Comparison of ENCODE assay signal across 16 cellular contexts in genomic region chr5:74517700-74518099, GRCh38.
A peak's percentile ranks its signal among the peaks of the same experiment; 100 is the strongest.
DNase-seq lines count a peak whose midpoint lies in the region; ATAC-seq and TF ChIP-seq lines count a peak whose summit lies in the region.
"Had no signal": no experiment of that assay in that cellular context is flagged by ENCODE, and none has a peak within 500 bp of the region (broad histone marks: within the 10 kb centered on the region; RNA-seq: fewer than 3 reads in every experiment).

No MANE protein-coding gene starts in this region.

- peaks cover 2% of the 10 kb centered on the region; the same call in 1 of the 2 replicates for H3K36me3 Mint-ChIP-seq in HFFc6 (ENCODE audit: low read depth)
- no peaks in the 10 kb centered on the region for H3K36me3 Mint-ChIP-seq in activated CD4-positive, alpha-beta T cell treated with anti-CD3 and anti-CD28 coated beads, Interleukin-2, amount 10 ng/mL, durations not matched to agents 24 days and 14 days (ENCODE audit: low read depth)

- H3K4me1 Mint-ChIP-seq in HFFc6 (ENCODE audit: low read depth), result peaks cover 33% of the 10 kb centered on the region
- no peaks in the 10 kb centered on the region for H3K4me1 Mint-ChIP-seq in activated CD4-positive, alpha-beta T cell treated with anti-CD3 and anti-CD28 coated beads, Interleukin-2, amount 10 ng/mL, durations not matched to agents 24 days and 14 days

- H3K27me3 Mint-ChIP-seq in HFFc6 (ENCODE audit: insufficient read depth), result peaks cover 3% of the 10 kb centered on the region; the same call in 1 of the 2 replicates
- peaks cover 5% of the 10 kb centered on the region for H3K27me3 Mint-ChIP-seq in activated CD4-positive, alpha-beta T cell treated with anti-CD3 and anti-CD28 coated beads, Interleukin-2, amount 10 ng/mL, durations not matched to agents 24 days and 14 days

- intact Hi-C loops in activated CD4-positive, alpha-beta T cell treated with anti-CD3 and anti-CD28 coated beads, Interleukin-2, amount 10 ng/mL, durations not matched to agents 24 days and 14 days (cut with micrococcal nuclease), result no loop called here

- no peak for ATAC-seq in GM18873 (IDR thresholded peaks at IDR 0.05; ENCODE audit: low FRiP score, unreplicated experiment)
- ATAC-seq: activated CD4-positive, CD25-positive, alpha-beta regulatory T cell treated with anti-CD3 and anti-CD28 coated beads, Interleukin-2, amount 50 U/mL, for 24 hours; gastrocnemius medialis; pancreas had no signal

- no peak overlapping the region for H3K4me3 Mint-ChIP-seq in HFFc6
- H3K4me3 Mint-ChIP-seq in activated CD4-positive, alpha-beta T cell treated with anti-CD3 and anti-CD28 coated beads, Interleukin-2, amount 10 ng/mL, durations not matched to agents 24 days and 14 days, result no peak overlapping the region

- no peak for TF ChIP-seq CTCF in AG04449 (IDR thresholded peaks at IDR 0.05; ENCODE audit: insufficient read depth, low read length, missing control alignments)
- no peak for TF ChIP-seq CTCF in HFFc6 (IDR thresholded peaks at IDR 0.05)

- peaks cover 2% of the 10 kb centered on the region; the same call in 1 of the 2 replicates for H3K9me3 Mint-ChIP-seq in HFFc6
- H3K9me3 Mint-ChIP-seq in activated CD4-positive, alpha-beta T cell treated with anti-CD3 and anti-CD28 coated beads, Interleukin-2, amount 10 ng/mL, durations not matched to agents 24 days and 14 days, result no peaks in the 10 kb centered on the region

- H3K4me3 ChIP-seq in AG04449 (ENCODE audit: low read depth, low read length), result no peak overlapping the region
- H3K4me3 ChIP-seq: gastrocnemius medialis, pancreas had no signal

- peak; percentile 58 for DNase-seq in AG04449 (ENCODE audit: low read depth, low spot score)
- peak; percentile 66 for DNase-seq in HFFc6
- peak; percentile 47 for DNase-seq in brain pericyte (ENCODE audit: low read depth, low spot score)
- peak; percentile 61 for DNase-seq in hepatic stellate cell (ENCODE audit: low spot score)
- DNase-seq in activated CD4-positive, alpha-beta T cell treated with anti-CD3 and anti-CD28 coated beads, Interleukin-2, amount 10 ng/mL, durations not matched to agents 24 days and 14 days, result no peak
- DNase-seq in Kasumi-1 (lab: John Stamatoyannopoulos, UW), result no peak
- no peak for DNase-seq in NCI-H1105 treated with DMSO at 0.1 percent for 48 hours (lab: John Stamatoyannopoulos, UW)
- DNase-seq: activated CD8-positive, alpha-beta memory T cell treated with anti-CD3 and anti-CD28 coated beads, Interleukin-2, amount 50 U/mL, for 48 hours; activated naive CD4-positive, alpha-beta T cell treated with anti-CD3 and anti-CD28 coated beads, Interleukin-2, amount 50 U/mL, for 16 hours; cortex of kidney; DMS 273 treated with DMSO at 0.1 percent for 48 hours; gastrocnemius medialis; NCI-H446 treated with DMSO at 0.1 percent for 48 hours; pancreas had no signal

- POLR2A ChIA-PET in AG04449 (lab: Yijun Ruan, JAX), result interaction anchor here (0.7 kb wide), 1 partner anchor 188 kb away, joined by 3 read pairs; no protein-coding TSS in a partner anchor

- CTCF ChIA-PET in AG04449 (lab: Yijun Ruan, JAX), result interaction anchor here (0.8 to 1.1 kb wide), 3 partner anchors 13 to 20 kb away, joined by 3 read pairs; no protein-coding TSS in a partner anchor

- H3K27ac Mint-ChIP-seq in HFFc6, result no peak overlapping the region
- H3K27ac Mint-ChIP-seq in activated CD4-positive, alpha-beta T cell treated with anti-CD3 and anti-CD28 coated beads, Interleukin-2, amount 10 ng/mL, durations not matched to agents 24 days and 14 days, result no peak overlapping the region

Comparison
In these comparisons a context has a peak if more than half of its experiments do, and no peak if none do; other contexts are left out.
1. DNase-seq: peak in AG04449 (single experiment), HFFc6 (single experiment), brain pericyte (single experiment) and hepatic stellate cell (single experiment); none in activated CD4-positive, alpha-beta T cell treated with anti-CD3 and anti-CD28 coated beads, Interleukin-2, amount 10 ng/mL, durations not matched to agents 24 days and 14 days (single experiment), Kasumi-1 (0 of 2) and NCI-H1105 treated with DMSO at 0.1 percent for 48 hours (single experiment).